10 cellular contexts compared by ENCODE assay signal in genomic region chr13:36163809-36164308, GRCh38. TPM values are rescaled to one million over a fixed set of nuclear protein-coding genes. Genes with fewer than 3 reads are reported as not detected.
DNase-seq lines count a peak whose midpoint lies in the region; FAIRE-seq and TF ChIP-seq lines count a peak whose summit lies in the region.
"Had no signal": no experiment of that assay in that cellular context is flagged by ENCODE, and none has a peak within 500 bp of the region (broad histone marks: within the 10 kb centered on the region; RNA-seq: fewer than 3 reads in every experiment).

No MANE protein-coding gene starts in this region.

- no peak overlapping the region for H3K4me3 ChIP-seq in bronchial epithelial cell (ENCODE audit: low read depth, low read length)
- peak overlapping the region in 1 of 59 donors; percentile 6 for H3K4me3 ChIP-seq in dorsolateral prefrontal cortex

- peaks cover 2% of the 10 kb centered on the region for H3K36me3 Mint-ChIP-seq in osteocyte (ENCODE audit: unreplicated experiment)
- H3K36me3 Mint-ChIP-seq: memory B cell; stimulated activated memory B cell treated with anti-CD40 and anti-IgM and Interleukin-4, amounts not matched to agents 10 μg/mL and 1 μg/mL and 100 μg/mL, for 72 hours had no signal

- H3K27me3 Mint-ChIP-seq in osteocyte (ENCODE audit: unreplicated experiment) = peaks cover 52% of the 10 kb centered on the region
- H3K27me3 Mint-ChIP-seq: memory B cell; stimulated activated memory B cell treated with anti-CD40 and anti-IgM and Interleukin-4, amounts not matched to agents 10 μg/mL and 1 μg/mL and 100 μg/mL, for 72 hours had no signal

- H3K4me3 Mint-ChIP-seq in osteocyte (ENCODE audit: unreplicated experiment) = no peak overlapping the region
- H3K4me3 Mint-ChIP-seq: memory B cell; stimulated activated memory B cell treated with anti-CD40 and anti-IgM and Interleukin-4, amounts not matched to agents 10 μg/mL and 1 μg/mL and 100 μg/mL, for 72 hours had no signal

- no peaks in the 10 kb centered on the region for H3K36me3 ChIP-seq in bronchial epithelial cell (ENCODE audit: control insufficient read depth, insufficient read depth, low read length)

- H3K4me1 Mint-ChIP-seq in osteocyte (ENCODE audit: unreplicated experiment) = peaks cover 23% of the 10 kb centered on the region
- H3K4me1 Mint-ChIP-seq: memory B cell; stimulated activated memory B cell treated with anti-CD40 and anti-IgM and Interleukin-4, amounts not matched to agents 10 μg/mL and 1 μg/mL and 100 μg/mL, for 72 hours had no signal

- H3K27me3 ChIP-seq in bronchial epithelial cell (ENCODE audit: control insufficient read depth, insufficient read depth, low read length) = no peaks in the 10 kb centered on the region
- peaks cover 0 to 8% (median 0%) of the 10 kb centered on the region in 45 donors for H3K27me3 ChIP-seq in dorsolateral prefrontal cortex

- peak overlapping the region; percentile 83 for H3K27ac Mint-ChIP-seq in osteocyte (ENCODE audit: unreplicated experiment)
- H3K27ac Mint-ChIP-seq: memory B cell; stimulated activated memory B cell treated with anti-CD40 and anti-IgM and Interleukin-4, amounts not matched to agents 10 μg/mL and 1 μg/mL and 100 μg/mL, for 72 hours had no signal

- no peak for TF ChIP-seq CTCF in bronchial epithelial cell (IDR thresholded peaks at IDR 0.05; ENCODE audit: insufficient read depth, low read length, severe bottlenecking)
- TF ChIP-seq CTCF in osteocyte (IDR thresholded peaks at IDR 0.05) = no peak
- no peak for TF ChIP-seq CTCF in dorsolateral prefrontal cortex (IDR thresholded peaks at IDR 0.05 in 54 of 56, conservative IDR thresholded peaks at IDR 0.05 in 2 of 56; ENCODE audit: low read depth in 1 of 56, partially characterized antibody in 56 of 56)

- no peak for FAIRE-seq in bronchial epithelial cell (lab: Jason Lieb, UNC)

- H3K9me3 Mint-ChIP-seq in osteocyte (ENCODE audit: unreplicated experiment) = no peaks in the 10 kb centered on the region

- peak overlapping the region in 1 of 59 donors; percentile 30 for H3K27ac ChIP-seq in dorsolateral prefrontal cortex

- intact Hi-C loops in dorsolateral prefrontal cortex (cut with DNase I) = no loop called here

- DNase-seq in DMS79 treated with DMSO at 0.1 percent for 48 hours (lab: John Stamatoyannopoulos, UW) (peak; percentile 90), NCI-H2227 (lab: John Stamatoyannopoulos, UW; ENCODE audit: unreplicated experiment) (peak; percentile 77), bronchial epithelial cell (ENCODE audit: low read depth) (peak; percentile 46), osteocyte (ENCODE audit: extremely low spot score, unreplicated experiment) (peak; percentile 83), dorsolateral prefrontal cortex (no peak), OCI-M2 (lab: John Stamatoyannopoulos, UW; ENCODE audit: unreplicated experiment) (no peak)
- no peak for DNase-seq in stimulated activated naive CD4-positive, alpha-beta T cell (lab: John Stamatoyannopoulos, UW)
- DNase-seq in activated CD8-positive, alpha-beta memory T cell treated with anti-CD3 and anti-CD28 coated beads for 24 hours = no peak

RNA-seq across cellular contexts. Expression of gene DCLK1, which starts 32.7 kb away (rescaled TPM):
- total RNA-seq in bronchial epithelial cell (under 0.01 and 0.13 TPM in 2 replicates), osteocyte (7.8 and 9.1 TPM in 2 replicates), dorsolateral prefrontal cortex (100 to 1,000 TPM in 118 of 120 experiments, 10 to 100 TPM in 2; 86.8 to 303 (median 215) TPM)

RNA-seq across cellular contexts. Expression of gene SOHLH2, which starts 50.5 kb away (rescaled TPM):
- total RNA-seq in bronchial epithelial cell (0.38 and 0.53 TPM in 2 replicates), osteocyte (0.21 TPM in 1 of 2 replicates, not detected in the other), dorsolateral prefrontal cortex (1 to 10 TPM in 67 of 120 experiments, under 1 TPM in 43, not detected in 10; 0.23 to 3.6 (median 1.3) TPM)

Comparison
In these comparisons a context has a peak if more than half of its experiments do, and no peak if none do; other contexts are left out.
1. DNase-seq: peak in DMS79 treated with DMSO at 0.1 percent for 48 hours (single experiment), NCI-H2227 (single experiment), bronchial epithelial cell (single experiment) and osteocyte (single experiment); none in dorsolateral prefrontal cortex (0 of 10), OCI-M2 (single experiment), stimulated activated naive CD4-positive, alpha-beta T cell (0 of 6) and activated CD8-positive, alpha-beta memory T cell treated with anti-CD3 and anti-CD28 coated beads for 24 hours (single experiment).